Comparison of ENCODE assay signal across 1 cellular context in the genomic region with DNA sequence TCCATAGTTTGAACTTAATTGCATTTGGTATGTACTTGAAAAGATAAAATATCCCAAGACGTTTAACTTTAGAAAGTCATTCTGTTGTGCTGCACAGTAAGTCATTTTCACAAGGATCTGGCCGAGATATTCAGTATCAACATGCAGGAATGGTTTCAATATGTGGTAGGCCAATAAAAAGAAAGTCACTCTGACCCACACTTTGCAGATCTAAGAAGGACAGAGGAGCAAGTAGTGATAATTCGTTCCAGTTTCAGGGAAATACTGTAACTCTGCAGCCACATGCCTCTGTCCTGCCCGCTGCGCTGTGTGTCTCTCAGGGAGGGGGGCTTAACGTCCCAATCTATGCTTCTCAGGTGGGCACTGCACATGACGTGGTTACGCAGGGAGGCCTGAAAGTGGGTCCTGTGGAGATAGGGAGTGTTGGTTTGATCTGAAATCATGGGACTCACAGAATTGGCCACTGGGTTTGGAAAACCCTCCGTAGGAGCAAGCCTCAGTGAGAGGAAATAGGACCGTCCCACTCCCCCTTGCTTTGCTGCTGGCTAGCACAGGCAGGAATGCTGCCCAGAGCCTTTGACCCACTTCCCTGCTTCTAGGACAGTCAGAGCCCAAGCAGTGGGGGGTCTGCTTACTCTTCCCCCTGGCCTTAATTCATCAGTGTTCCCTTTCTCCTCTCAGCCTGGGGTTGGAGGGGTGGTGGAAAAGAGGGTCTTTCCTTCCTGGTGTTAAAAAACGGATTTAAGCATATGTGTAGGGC.
TF ChIP-seq lines count a peak whose summit lies in the region.

No MANE protein-coding gene starts in this region.

TF ChIP-seq in H1, 55 proteins besides CTCF, POLR2A, EP300 and RAD21 (continued from another document):
- no peak for TF ChIP-seq MAFK (IDR thresholded peaks at IDR 0.05; ENCODE audit: low read depth, low read length)
- TF ChIP-seq KDM4A (IDR thresholded peaks at IDR 0.05; ENCODE audit: low read depth, low read length, severe bottlenecking) = no peak
- TF ChIP-seq SUZ12 (IDR thresholded peaks at IDR 0.05; ENCODE audit: low read length) = no peak
- no peak for TF ChIP-seq CTBP2 (IDR thresholded peaks at IDR 0.05; ENCODE audit: borderline replicate concordance, insufficient read depth, insufficient read length, low read length)
- TF ChIP-seq BRCA1 (IDR thresholded peaks at IDR 0.05; ENCODE audit: low read depth, low read length) = no peak
- no peak for TF ChIP-seq PHF8 (conservative IDR thresholded peaks at IDR 0.05; ENCODE audit: low read depth, low read length)
